ENCODE assay signal across 12 cellular contexts in the genomic region with DNA sequence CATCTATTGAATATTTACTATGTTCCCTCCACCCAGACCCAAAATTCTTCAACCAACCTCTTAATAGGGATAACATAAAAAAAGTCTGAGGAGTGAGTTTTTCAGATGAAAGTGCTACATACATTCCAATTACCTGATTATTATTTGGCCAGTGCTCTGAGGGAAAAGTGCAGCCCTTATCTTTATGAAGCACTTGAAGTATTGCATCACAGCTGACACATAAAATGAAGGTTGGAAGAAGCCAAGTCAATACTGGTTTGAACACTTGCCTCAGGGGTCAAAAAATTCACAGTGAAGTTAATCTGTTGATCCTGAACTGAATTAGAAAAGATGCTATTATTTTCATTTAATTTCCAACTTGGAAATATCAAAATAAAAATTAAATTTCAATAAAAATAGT.
DNase-seq lines count a peak whose midpoint lies in the region; ATAC-seq and TF ChIP-seq lines count a peak whose summit lies in the region.
"Had no signal": no experiment of that assay in that cellular context is flagged by ENCODE, and none has a peak within 500 bp of the region (broad histone marks: within the 10 kb centered on the region; RNA-seq: fewer than 3 reads in every experiment).

No MANE protein-coding gene starts in this region.

- no peak overlapping the region for H3K27ac ChIP-seq in effector memory CD4-positive, alpha-beta T cell (ENCODE audit: insufficient read depth, low read length, poor library complexity, severe bottlenecking)
- H3K27ac ChIP-seq in trophoblast cell (ENCODE audit: low read depth, low read length) (no peak overlapping the region), psoas muscle (no peak overlapping the region)
- H3K27ac ChIP-seq: sigmoid colon had no signal

- peak overlapping the region; percentile 16 for H3K4me3 Mint-ChIP-seq in activated naive CD4-positive, alpha-beta T cell treated with anti-CD3 and anti-CD28 coated beads, Interleukin-2, amount 10 ng/mL, durations not matched to agents 7 days and 5 days

- no peaks in the 10 kb centered on the region for H3K9me3 ChIP-seq in effector memory CD4-positive, alpha-beta T cell (ENCODE audit: control insufficient read depth, low read length)
- H3K9me3 ChIP-seq in trophoblast cell (ENCODE audit: insufficient read depth, low read depth, low read length) (no peaks in the 10 kb centered on the region), psoas muscle (no peaks in the 10 kb centered on the region)
- H3K9me3 ChIP-seq: sigmoid colon, transverse colon had no signal

- H3K9ac ChIP-seq in trophoblast cell (ENCODE audit: low read length): no peak overlapping the region

- no peak overlapping the region for H3K23ac ChIP-seq in trophoblast cell (ENCODE audit: low read length)

- no peak for TF ChIP-seq CTCF in psoas muscle (IDR thresholded peaks at IDR 0.05)

- H3K9me3 Mint-ChIP-seq in activated naive CD4-positive, alpha-beta T cell treated with anti-CD3 and anti-CD28 coated beads, Interleukin-2, amount 10 ng/mL, durations not matched to agents 7 days and 5 days: peaks cover 2% of the 10 kb centered on the region
- H3K9me3 Mint-ChIP-seq in activated naive CD4-positive, alpha-beta T cell treated with anti-CD3 and anti-CD28 coated beads, Interleukin-2, amount 50 U/mL, for 72 hours: no peaks in the 10 kb centered on the region

- no peaks in the 10 kb centered on the region for H3K27me3 ChIP-seq in effector memory CD4-positive, alpha-beta T cell (replicated peaks; ENCODE audit: control insufficient read depth, insufficient read depth, low read length, poor library complexity, severe bottlenecking)
- no peaks in the 10 kb centered on the region for H3K27me3 ChIP-seq in trophoblast cell (ENCODE audit: insufficient read depth, low read length)
- no peaks in the 10 kb centered on the region for H3K27me3 ChIP-seq in psoas muscle (ENCODE audit: insufficient read depth in 3 of 3, low read length in 2 of 3)
- H3K27me3 ChIP-seq: sigmoid colon, transverse colon had no signal

- no peak overlapping the region for H3K18ac ChIP-seq in trophoblast cell (ENCODE audit: low read length)

- no peak overlapping the region for H2AK5ac ChIP-seq in trophoblast cell (ENCODE audit: low read length)

- H3K36me3 ChIP-seq in effector memory CD4-positive, alpha-beta T cell (ENCODE audit: control insufficient read depth, insufficient read depth, low read length): peaks cover 4% of the 10 kb centered on the region
- H3K36me3 ChIP-seq in trophoblast cell (ENCODE audit: control insufficient read depth in 1 of 2, insufficient read depth in 2 of 2, low read length in 2 of 2): no peaks in the 10 kb centered on the region
- no peaks in the 10 kb centered on the region for H3K36me3 ChIP-seq in psoas muscle (ENCODE audit: insufficient read depth in 1 of 2, low read depth in 1 of 2)
- H3K36me3 ChIP-seq: sigmoid colon, transverse colon had no signal

- H3K36me3 Mint-ChIP-seq in activated naive CD4-positive, alpha-beta T cell treated with anti-CD3 and anti-CD28 coated beads, Interleukin-2, amount 10 ng/mL, durations not matched to agents 7 days and 5 days: peaks cover 43% of the 10 kb centered on the region
- peaks cover 4 to 24% of the 10 kb centered on the region in 2 donors for H3K36me3 Mint-ChIP-seq in activated naive CD4-positive, alpha-beta T cell treated with anti-CD3 and anti-CD28 coated beads, Interleukin-2, amount 50 U/mL, for 72 hours

- H3K27ac Mint-ChIP-seq in activated naive CD4-positive, alpha-beta T cell treated with anti-CD3 and anti-CD28 coated beads, Interleukin-2, amount 10 ng/mL, durations not matched to agents 7 days and 5 days: no peak overlapping the region
- H3K27ac Mint-ChIP-seq in activated naive CD4-positive, alpha-beta T cell treated with anti-CD3 and anti-CD28 coated beads, Interleukin-2, amount 50 U/mL, for 72 hours: peak overlapping the region in 1 of 2 donors; percentile 58

- no peak overlapping the region for H4K8ac ChIP-seq in trophoblast cell (ENCODE audit: low read depth, low read length)

- H3K4me3 ChIP-seq in effector memory CD4-positive, alpha-beta T cell (ENCODE audit: insufficient read depth, low read depth, low read length, poor library complexity, severe bottlenecking): peak overlapping the region; percentile 28
- no peak overlapping the region for H3K4me3 ChIP-seq in trophoblast cell (ENCODE audit: low read depth, low read length)
- no peak overlapping the region for H3K4me3 ChIP-seq in psoas muscle
- H3K4me3 ChIP-seq: sigmoid colon, transverse colon had no signal

- H3K79me1 ChIP-seq in trophoblast cell (ENCODE audit: low read length): no peaks in the 10 kb centered on the region

- H3K4me1 ChIP-seq in effector memory CD4-positive, alpha-beta T cell (ENCODE audit: control insufficient read depth, insufficient read depth, low read length, poor library complexity, severe bottlenecking): peaks cover 29% of the 10 kb centered on the region
- H3K4me1 ChIP-seq in trophoblast cell (ENCODE audit: control insufficient read depth in 1 of 2, insufficient read depth in 2 of 2, low read length in 2 of 2): no peaks in the 10 kb centered on the region
- peaks cover 17% of the 10 kb centered on the region for H3K4me1 ChIP-seq in psoas muscle

- no peak overlapping the region for H2AFZ ChIP-seq in trophoblast cell (ENCODE audit: insufficient read depth, low read length, poor library complexity)

- ATAC-seq in activated naive CD4-positive, alpha-beta T cell treated with anti-CD3 and anti-CD28 coated beads, Interleukin-2, amount 50 U/mL, for 72 hours: no peak
- ATAC-seq in GM21447 (IDR thresholded peaks at IDR 0.05; ENCODE audit: unreplicated experiment) (no peak), psoas muscle (no peak)

- no peak overlapping the region for H4K12ac ChIP-seq in trophoblast cell (ENCODE audit: low read depth, low read length)

- H2BK120ac ChIP-seq in trophoblast cell (ENCODE audit: insufficient read depth, low read length, poor library complexity): no peak overlapping the region

- no peak for DNase-seq in activated naive CD4-positive, alpha-beta T cell treated with anti-CD3 and anti-CD28 coated beads, Interleukin-2, amount 10 ng/mL, durations not matched to agents 7 days and 5 days
- no peak for DNase-seq in activated naive CD4-positive, alpha-beta T cell treated with anti-CD3 and anti-CD28 coated beads, Interleukin-2, amount 50 U/mL, for 72 hours (ENCODE audit: low spot score in 2 of 2)
- DNase-seq in OCI-M1 (lab: John Stamatoyannopoulos, UW): peak; percentile 94
- DNase-seq in effector memory CD4-positive, alpha-beta T cell: no peak
- DNase-seq in trophoblast cell: peak; percentile 54 to 79
- DNase-seq in CD1c-positive myeloid dendritic cell (ENCODE audit: extremely low spot score): no peak
- no peak for DNase-seq in psoas muscle
- DNase-seq: KG1, SHP77 treated with DMSO at 0.1 percent for 48 hours, sigmoid colon, transverse colon had no signal

- H3K4ac ChIP-seq in trophoblast cell (ENCODE audit: low read depth, low read length): no peak overlapping the region

- no peak overlapping the region for H2BK5ac ChIP-seq in trophoblast cell (ENCODE audit: low read depth, low read length, poor library complexity)

- CTCF ChIA-PET in activated naive CD4-positive, alpha-beta T cell treated with anti-CD3 and anti-CD28 coated beads, Interleukin-2, amount 10 ng/mL, durations not matched to agents 7 days and 5 days (lab: Charles Lee): no interaction called here

- no peak overlapping the region for H3K4me2 ChIP-seq in trophoblast cell (ENCODE audit: low read length)

- H4K91ac ChIP-seq in trophoblast cell (ENCODE audit: low read depth, low read length): no peak overlapping the region

- no peak overlapping the region for H2BK12ac ChIP-seq in trophoblast cell (ENCODE audit: low read length)

- H3K14ac ChIP-seq in trophoblast cell (ENCODE audit: low read length): no peak overlapping the region

- intact Hi-C loops in psoas muscle (cut with DNase I): no loop called here

- H3K4me1 Mint-ChIP-seq in activated naive CD4-positive, alpha-beta T cell treated with anti-CD3 and anti-CD28 coated beads, Interleukin-2, amount 10 ng/mL, durations not matched to agents 7 days and 5 days: peaks cover 64% of the 10 kb centered on the region

- no peaks in the 10 kb centered on the region for H3K79me2 ChIP-seq in trophoblast cell (ENCODE audit: control insufficient read depth, insufficient read depth, low read length, poor library complexity)

- H3K27me3 Mint-ChIP-seq in activated naive CD4-positive, alpha-beta T cell treated with anti-CD3 and anti-CD28 coated beads, Interleukin-2, amount 10 ng/mL, durations not matched to agents 7 days and 5 days: no peaks in the 10 kb centered on the region

Comparison
In these comparisons a context has a peak if more than half of its experiments do, and no peak if none do; other contexts are left out.
1. DNase-seq: peak in OCI-M1 (single experiment) and trophoblast cell (2 of 2); none in activated naive CD4-positive, alpha-beta T cell treated with anti-CD3 and anti-CD28 coated beads, Interleukin-2, amount 10 ng/mL, durations not matched to agents 7 days and 5 days (single experiment), activated naive CD4-positive, alpha-beta T cell treated with anti-CD3 and anti-CD28 coated beads, Interleukin-2, amount 50 U/mL, for 72 hours (0 of 2), effector memory CD4-positive, alpha-beta T cell (0 of 3), CD1c-positive myeloid dendritic cell (single experiment) and psoas muscle (0 of 2).